18 cellular contexts compared by ENCODE assay signal in genomic region chr13:113325779-113326178, GRCh38. TPM values are rescaled to one million over a fixed set of nuclear protein-coding genes. Genes with fewer than 3 reads are reported as not detected.
DNase-seq lines count a peak whose midpoint lies in the region; ATAC-seq, FAIRE-seq and TF ChIP-seq lines count a peak whose summit lies in the region.
"Had no signal": no experiment of that assay in that cellular context is flagged by ENCODE, and none has a peak within 500 bp of the region (broad histone marks: within the 10 kb centered on the region; RNA-seq: fewer than 3 reads in every experiment).

No MANE protein-coding gene starts in this region.

- H2BK12ac ChIP-seq in neuronal stem cell (ENCODE audit: low read length), result no peak overlapping the region

- H3K23ac ChIP-seq in neuronal stem cell (ENCODE audit: low read depth, low read length, poor library complexity), result no peak overlapping the region

- WGBS in HepG2 (ENCODE audit: low lambda C conversion rate), result 96% methylated on average over 8 of the region's 23 CpGs
- WGBS in right lobe of liver (ENCODE audit: insufficient coverage, low coverage, low lambda C conversion rate, missing lambda C conversion rate), result no CpG with 5 or more reads among the region's 23 CpGs
- no CpG with 5 or more reads among the region's 23 CpGs for WGBS in neuronal stem cell (ENCODE audit: extremely low coverage in 2 of 2, insufficient read length in 2 of 2, insufficient replicate concordance in 1 of 2), 2 donors

- H3K14ac ChIP-seq in neuronal stem cell (ENCODE audit: low read length), result no peak overlapping the region

- no peak overlapping the region for H4K8ac ChIP-seq in neuronal stem cell (ENCODE audit: low read depth, low read length)

- H3K36me3 Mint-ChIP-seq in T-helper 17 cell (ENCODE audit: low read depth), result peaks cover 6% of the 10 kb centered on the region

- no peaks in the 10 kb centered on the region for H3K9me3 ChIP-seq in HepG2 (ENCODE audit: low read length)
- H3K9me3 ChIP-seq in right lobe of liver, result no peaks in the 10 kb centered on the region
- no peaks in the 10 kb centered on the region for H3K9me3 ChIP-seq in T-helper 17 cell (ENCODE audit: control insufficient read depth, low read length, poor library complexity, severe bottlenecking)
- no peaks in the 10 kb centered on the region for H3K9me3 ChIP-seq in gastrocnemius medialis
- no peaks in the 10 kb centered on the region for H3K9me3 ChIP-seq in neuronal stem cell (replicated peaks in 1 of 2; ENCODE audit: control insufficient read depth in 2 of 2, insufficient read depth in 1 of 2, low read depth in 1 of 2, low read length in 2 of 2)
- H3K9me3 ChIP-seq: BLaER1 had no signal

- H3K27me3 ChIP-seq in HepG2 (ENCODE audit: control insufficient read depth in 1 of 2, insufficient read depth in 2 of 2, low read length in 2 of 2) (no peaks in the 10 kb centered on the region), right lobe of liver (no peaks in the 10 kb centered on the region), gastrocnemius medialis (no peaks in the 10 kb centered on the region), neuronal stem cell (ENCODE audit: control insufficient read depth in 3 of 3, insufficient read depth in 3 of 3, low read depth in 1 of 3, low read length in 3 of 3) (no peaks in the 10 kb centered on the region)
- H3K27me3 ChIP-seq: BLaER1 had no signal

- H3K4me3 ChIP-seq in HepG2 (replicated peaks in 1 of 3; ENCODE audit: insufficient read depth in 1 of 3, low read depth in 2 of 3, low read length in 3 of 3) (no peak overlapping the region), right lobe of liver (no peak overlapping the region), gastrocnemius medialis (no peak overlapping the region), neuronal stem cell (ENCODE audit: low read length in 2 of 2) (no peak overlapping the region)
- H3K4me3 ChIP-seq: BLaER1, GM12878 had no signal

- H4K91ac ChIP-seq in neuronal stem cell (ENCODE audit: low read depth, low read length, poor library complexity), result no peak overlapping the region

- H3K4me3 Mint-ChIP-seq in T-helper 17 cell, result no peak overlapping the region
- H3K4me3 Mint-ChIP-seq: CD8-positive, alpha-beta T cell had no signal

- no peaks in the 10 kb centered on the region for H3K27me3 Mint-ChIP-seq in T-helper 17 cell

- intact Hi-C loops in HepG2 (cut with micrococcal nuclease; ENCODE audit: unreplicated experiment), result no loop called here
- intact Hi-C loops in right lobe of liver (cut with DNase I), result no loop called here
- intact Hi-C loops in gastrocnemius medialis (cut with DNase I; ENCODE audit: low total_unique reads), result loop anchor here (5.0 kb wide), 1 partner anchor 67 kb away; no protein-coding TSS in a partner anchor

- H3K4me1 Mint-ChIP-seq in T-helper 17 cell, result peaks cover 6% of the 10 kb centered on the region

- TF ChIP-seq POLR2A in HepG2 (IDR thresholded peaks at IDR 0.05; ENCODE audit: insufficient read depth in 1 of 2, low read depth in 2 of 2, low read length in 2 of 2) (0 out of 4 replicates have a peak, but pooled peaks of 1 of the 2 experiments have one; percentile 14), right lobe of liver (IDR thresholded peaks at IDR 0.05) (no peak), gastrocnemius medialis (IDR thresholded peaks at IDR 0.05) (no peak)

- no peak overlapping the region for H2AFZ ChIP-seq in HepG2 (ENCODE audit: low read length)
- H2AFZ ChIP-seq in neuronal stem cell (ENCODE audit: low read length), result no peak overlapping the region

- no peak; the same call in 2 of the 3 replicates for ATAC-seq in HepG2
- no peak for ATAC-seq in right lobe of liver
- peak; percentile 4 for ATAC-seq in T-helper 17 cell
- ATAC-seq in gastrocnemius medialis, result no peak
- no peak for ATAC-seq in HG03095 (IDR thresholded peaks at IDR 0.05; ENCODE audit: unreplicated experiment)
- no peak for ATAC-seq in GM21576 (IDR thresholded peaks at IDR 0.05; ENCODE audit: unreplicated experiment)

- CTCF ChIA-PET in HepG2 (lab: Yijun Ruan, JAX; ENCODE audit: low intra/inter-chr PET ratio, low total read pairs), result no interaction called here

- H2AK5ac ChIP-seq in neuronal stem cell (ENCODE audit: low read depth, low read length), result no peak overlapping the region

- DNase-seq in HepG2 (ENCODE audit: low spot score) (no peak), right lobe of liver (no peak), T-helper 17 cell (no peak), gastrocnemius medialis (no peak), neuronal stem cell (ENCODE audit: low spot score) (no peak)
- DNase-seq: 8988T; Calu3; CD8-positive, alpha-beta T cell; DMS79 treated with DMSO at 0.1 percent for 48 hours; GF-D8; HCEC 1CT; KG1 had no signal

- TF ChIP-seq CTCF in HepG2 (CRISPR knock-in tag; IDR thresholded peaks at IDR 0.05) (no peak), right lobe of liver (IDR thresholded peaks at IDR 0.05) (no peak), gastrocnemius medialis (IDR thresholded peaks at IDR 0.05 in 4 of 5, conservative IDR thresholded peaks at IDR 0.05 in 1 of 5) (no peak)

- in situ Hi-C loops in HepG2 (cut with HindIII; ENCODE audit: extremely low pct_ligation_motif_present, low pct_unique_long_range_greater_than_20kb), result no loop called here
- in situ Hi-C loops in gastrocnemius medialis (cut with MboI; ENCODE audit: low sequenced_read_pairs in 4 of 4), result no loop called here

- no peak overlapping the region for H2BK15ac ChIP-seq in neuronal stem cell (ENCODE audit: low read length)

- BruUV-seq in HepG2 (replicated peaks; lab: Mats Ljungman, UMichigan), result no TSS peak

- no peak overlapping the region for H3K27ac ChIP-seq in HepG2 (ENCODE audit: extremely low read length, insufficient read depth, low read length)
- H3K27ac ChIP-seq in right lobe of liver, result no peak overlapping the region
- H3K27ac ChIP-seq in gastrocnemius medialis, result peak overlapping the region in 3 of 4 donors; percentile 15 to 88 (median 57)
- H3K27ac ChIP-seq in neuronal stem cell (replicated peaks; ENCODE audit: low read length), result no peak overlapping the region
- H3K27ac ChIP-seq: BLaER1 had no signal

- no peak overlapping the region for H3K27ac Mint-ChIP-seq in T-helper 17 cell

- no peak overlapping the region for H3K4ac ChIP-seq in neuronal stem cell (ENCODE audit: low read length)

- TF ChIP-seq EP300 in HepG2 (IDR thresholded peaks at IDR 0.05; ENCODE audit: low read depth in 2 of 2, low read length in 2 of 2) (no peak), HepG2 (CRISPR knock-in tag; IDR thresholded peaks at IDR 0.05; ENCODE audit: borderline replicate concordance) (no peak)

- H3K4me1 ChIP-seq in HepG2 (ENCODE audit: insufficient read depth, low read length) (no peaks in the 10 kb centered on the region), right lobe of liver (peaks cover 0 to 23% (median 3%) of the 10 kb centered on the region in 4 donors), gastrocnemius medialis (peaks cover 11 to 18% of the 10 kb centered on the region in 2 donors), neuronal stem cell (ENCODE audit: control insufficient read depth in 2 of 2, insufficient read depth in 1 of 2, low read depth in 1 of 2, low read length in 2 of 2) (no peaks in the 10 kb centered on the region)
- H3K4me1 ChIP-seq: BLaER1 had no signal

- H3K36me3 ChIP-seq in HepG2 (replicated peaks in 1 of 2; ENCODE audit: control insufficient read depth in 1 of 2, insufficient read depth in 2 of 2, low read length in 2 of 2) (peaks cover 12 to 41% of the 10 kb centered on the region in 2 experiments; a peak in 4 of 5 replicates), right lobe of liver (peaks cover 0 to 43% (median 19%) of the 10 kb centered on the region in 4 donors), gastrocnemius medialis (peaks cover 0 to 32% of the 10 kb centered on the region in 2 donors), neuronal stem cell (replicated peaks in 1 of 2; ENCODE audit: control insufficient read depth in 2 of 2, insufficient read depth in 2 of 2, low read length in 2 of 2) (peaks cover 26 to 45% of the 10 kb centered on the region in 2 donors)

- H3K18ac ChIP-seq in neuronal stem cell (ENCODE audit: low read length), result no peak overlapping the region

- no peak overlapping the region for H2BK5ac ChIP-seq in neuronal stem cell (ENCODE audit: low read length)

- FAIRE-seq in HepG2 (lab: Jason Lieb, UNC), result no peak
- FAIRE-seq: GM12878, GM18507, HTR-8/SVneo had no signal

- no peak overlapping the region for H3K9ac ChIP-seq in HepG2 (ENCODE audit: insufficient read depth, low read depth, low read length)
- no peak overlapping the region for H3K9ac ChIP-seq in neuronal stem cell (ENCODE audit: low read depth, low read length, poor library complexity)
- H3K9ac ChIP-seq: BLaER1 had no signal

- H3K4me2 ChIP-seq in HepG2 (ENCODE audit: low read depth, low read length), result no peak overlapping the region
- H3K4me2 ChIP-seq in neuronal stem cell (ENCODE audit: insufficient read depth, low read length, poor library complexity, severe bottlenecking), result no peak overlapping the region
- H3K4me2 ChIP-seq: BLaER1 had no signal

- POLR2A ChIA-PET in HepG2 (lab: Yijun Ruan, JAX), result interaction anchor here (1.2 kb wide), 1 partner anchor 55 kb away, joined by 3 read pairs; no protein-coding TSS in a partner anchor

- H4K20me1 ChIP-seq in HepG2 (ENCODE audit: insufficient read depth, low read length), result no peaks in the 10 kb centered on the region

- no peaks in the 10 kb centered on the region for H3K79me1 ChIP-seq in neuronal stem cell (ENCODE audit: low read depth, low read length)

- TF ChIP-seq RAD21 in HepG2 (CRISPR knock-in tag; IDR thresholded peaks at IDR 0.05), result no peak

- H3K79me2 ChIP-seq in HepG2 (ENCODE audit: insufficient read depth, low read length), result no peaks in the 10 kb centered on the region

- no peak overlapping the region for H2BK120ac ChIP-seq in neuronal stem cell (ENCODE audit: low read depth, low read length)

RNA-seq across cellular contexts. Expression of gene LAMP1, which starts 28.7 kb away (rescaled TPM):
- total RNA-seq in HepG2 (2016; rRNA removed; fragmentation: Illumina TruSeq; extraction: Trizol) (33.2 and 112 TPM in 2 replicates), right lobe of liver (100 to 1,000 TPM; 154 to 233 (median 197) TPM), T-helper 17 cell (100 to 1,000 TPM in 1 of 2 donors, 10 to 100 TPM in 1; 92.5 to 102 TPM), gastrocnemius medialis (10 to 100 TPM; 36.4 to 80.9 (median 66.9) TPM)
- total RNA-seq in HepG2 (2016; cell fraction: cytosol; rRNA removed; fragmentation: Illumina TruSeq; extraction: Trizol; ENCODE audit: low read depth), result 10.9 and 12.4 TPM in 2 replicates
- 28.0 and 117 TPM in 2 replicates for total RNA-seq in HepG2 (2016; cell fraction: insoluble cytoplasmic fraction; rRNA removed; fragmentation: Illumina TruSeq; extraction: Trizol)
- 16.4 and 16.7 TPM in 2 replicates for total RNA-seq in HepG2 (2016; cell fraction: membrane; rRNA removed; fragmentation: Illumina TruSeq; extraction: Trizol)
- 71.7 and 83.9 TPM in 2 replicates for total RNA-seq in HepG2 (2016; cell fraction: nucleus; rRNA removed; fragmentation: Illumina TruSeq; extraction: Trizol)
- polyA plus RNA-seq in HepG2 (2011; rRNA removed), result 103 TPM in 2 replicates
- polyA plus RNA-seq in HepG2 (2011; cell fraction: cytosol; rRNA removed), result 54.8 and 61.5 TPM in 2 replicates
- 64.5 and 68.1 TPM in 2 replicates for polyA plus RNA-seq in HepG2 (2011; cell fraction: nucleus; rRNA removed)
- 94.8 and 95.4 TPM in 2 replicates for polyA plus RNA-seq in HepG2 (2012)
- polyA plus RNA-seq in HepG2 (2016; cell fraction: cytosol; fragmentation: Illumina TruSeq; extraction: Trizol; ENCODE audit: low read depth), result 8.2 and 8.9 TPM in 2 replicates
- polyA plus RNA-seq in HepG2 (2016; cell fraction: insoluble cytoplasmic fraction; fragmentation: Illumina TruSeq; extraction: Trizol; ENCODE audit: low read depth), result 42.2 and 53.5 TPM in 2 replicates
- polyA plus RNA-seq in HepG2 (2016; cell fraction: membrane; fragmentation: Illumina TruSeq; extraction: Trizol; ENCODE audit: low read depth), result 14.6 and 17.0 TPM in 2 replicates
- 165 and 182 TPM in 2 replicates for polyA plus RNA-seq in HepG2 (2016; cell fraction: nucleus; fragmentation: Illumina TruSeq; extraction: Trizol; ENCODE audit: insufficient read depth, low read depth)
- polyA minus RNA-seq in HepG2 (2011; rRNA and poly(A)+ RNA removed; ENCODE audit: low replicate concordance), result 78.2 and 92.0 TPM in 2 replicates
- 54.9 and 61.7 TPM in 2 replicates for polyA minus RNA-seq in HepG2 (2011; cell fraction: cytosol; rRNA and poly(A)+ RNA removed)
- polyA minus RNA-seq in HepG2 (2011; cell fraction: nucleus; rRNA and poly(A)+ RNA removed), result 25.2 and 25.9 TPM in 2 replicates
- polyA plus RNA-seq in neuronal stem cell (2013, experiment 1 of 2), result 43.5 TPM
- polyA plus RNA-seq in neuronal stem cell (2013, experiment 2 of 2), result 44.0 TPM

RNA-seq across cellular contexts. Expression of gene GRTP1, which starts 38.2 kb away (rescaled TPM):
- total RNA-seq in HepG2 (2016; rRNA removed; fragmentation: Illumina TruSeq; extraction: Trizol) (30.3 and 30.8 TPM in 2 replicates), right lobe of liver (10 to 100 TPM; 18.5 to 41.3 (median 30.8) TPM), T-helper 17 cell (under 1 TPM in 1 of 2 donors, not detected in 1; 0.57 TPM), gastrocnemius medialis (1 to 10 TPM; 2.6 to 8.8 (median 6.0) TPM)
- total RNA-seq in HepG2 (2016; cell fraction: cytosol; rRNA removed; fragmentation: Illumina TruSeq; extraction: Trizol; ENCODE audit: low read depth), result 17.7 and 18.0 TPM in 2 replicates
- 26.5 and 33.7 TPM in 2 replicates for total RNA-seq in HepG2 (2016; cell fraction: insoluble cytoplasmic fraction; rRNA removed; fragmentation: Illumina TruSeq; extraction: Trizol)
- total RNA-seq in HepG2 (2016; cell fraction: membrane; rRNA removed; fragmentation: Illumina TruSeq; extraction: Trizol), result 27.8 and 29.0 TPM in 2 replicates
- 23.1 and 27.9 TPM in 2 replicates for total RNA-seq in HepG2 (2016; cell fraction: nucleus; rRNA removed; fragmentation: Illumina TruSeq; extraction: Trizol)
- polyA plus RNA-seq in HepG2 (2011; rRNA removed), result 40.5 and 40.6 TPM in 2 replicates
- 37.5 and 37.6 TPM in 2 replicates for polyA plus RNA-seq in HepG2 (2011; cell fraction: cytosol; rRNA removed)
- polyA plus RNA-seq in HepG2 (2011; cell fraction: nucleus; rRNA removed), result 59.1 and 60.0 TPM in 2 replicates
- 34.3 and 37.7 TPM in 2 replicates for polyA plus RNA-seq in HepG2 (2012)
- 20.4 and 24.5 TPM in 2 replicates for polyA plus RNA-seq in HepG2 (2016; cell fraction: cytosol; fragmentation: Illumina TruSeq; extraction: Trizol; ENCODE audit: low read depth)
- polyA plus RNA-seq in HepG2 (2016; cell fraction: insoluble cytoplasmic fraction; fragmentation: Illumina TruSeq; extraction: Trizol; ENCODE audit: low read depth), result 35.9 and 37.1 TPM in 2 replicates
- 24.9 and 27.8 TPM in 2 replicates for polyA plus RNA-seq in HepG2 (2016; cell fraction: membrane; fragmentation: Illumina TruSeq; extraction: Trizol; ENCODE audit: low read depth)
- polyA plus RNA-seq in HepG2 (2016; cell fraction: nucleus; fragmentation: Illumina TruSeq; extraction: Trizol; ENCODE audit: insufficient read depth, low read depth), result 54.4 and 56.0 TPM in 2 replicates
- 6.8 and 20.0 TPM in 2 replicates for polyA minus RNA-seq in HepG2 (2011; rRNA and poly(A)+ RNA removed; ENCODE audit: low replicate concordance)
- polyA minus RNA-seq in HepG2 (2011; cell fraction: cytosol; rRNA and poly(A)+ RNA removed), result 21.8 and 23.7 TPM in 2 replicates
- polyA minus RNA-seq in HepG2 (2011; cell fraction: nucleus; rRNA and poly(A)+ RNA removed), result 23.2 and 26.8 TPM in 2 replicates
- polyA plus RNA-seq in neuronal stem cell (2013, experiment 1 of 2), result 10.2 TPM
- 10.0 TPM for polyA plus RNA-seq in neuronal stem cell (2013, experiment 2 of 2)
- total RNA-seq: CD8-positive, alpha-beta T cell had no signal

Comparison
In these comparisons a context has a peak if more than half of its experiments do, and no peak if none do; other contexts are left out.
1. H3K27ac ChIP-seq: peak in gastrocnemius medialis (3 of 4); none in HepG2 (single experiment), right lobe of liver (0 of 3) and neuronal stem cell (single experiment).